In genomic region chr10:112949875-112950507, GRCh38 we compare ENCODE assay signal across 8 cellular contexts. TPM values are rescaled to one million over a fixed set of nuclear protein-coding genes. Genes with fewer than 3 reads are reported as not detected.
DNase-seq lines count a peak whose midpoint lies in the region; ATAC-seq and TF ChIP-seq lines count a peak whose summit lies in the region.

TCF7L2 (plus strand) TSS chr10:112950247; CDS start chr10:112950757, 510 bp downstream.

- POLR2A ChIA-PET in WTC11 (lab: Charles Lee), result interaction anchor here (0.6 to 1.1 kb wide), 9 partner anchors 8 to 827 kb away, joined by 3 to 7 read pairs (median 3); no protein-coding TSS in a partner anchor

- no peaks in the 10 kb centered on the region; the same call in 1 of the 2 replicates for H3K27me3 Mint-ChIP-seq in WTC11 (ENCODE audit: low read depth)

- peak within 1 kb of the TSS; percentile 99 for H3K4me3 Mint-ChIP-seq in WTC11

- no peak for TF ChIP-seq CTCF in WTC11 (IDR thresholded peaks at IDR 0.05)

- ATAC-seq in HG02763 (IDR thresholded peaks at IDR 0.05; ENCODE audit: unreplicated experiment) (peak; percentile 43), WTC11 (peak; percentile 92), HG03520 (IDR thresholded peaks at IDR 0.05; ENCODE audit: unreplicated experiment) (no peak)

- CTCF ChIA-PET in WTC11 (lab: Charles Lee), result interaction anchor here (0.7 to 0.8 kb wide), 3 partner anchors 10 to 484 kb away, joined by 4 to 7 read pairs (median 5); no protein-coding TSS in a partner anchor

- H3K4me1 Mint-ChIP-seq in WTC11, result peaks cover 53% of the 10 kb centered on the region

- H3K36me3 Mint-ChIP-seq in WTC11, result peaks cover 16% of the 10 kb centered on the region

- peak within 1 kb of the TSS; percentile 61 for H3K4me3 ChIP-seq in skeletal muscle cell (ENCODE audit: low read depth, low read length)

- H3K27ac Mint-ChIP-seq in WTC11, result peak within 1 kb of the TSS; percentile 99

- DNase-seq in DMS 273 treated with DMSO at 0.1 percent for 48 hours (lab: John Stamatoyannopoulos, UW), result peak; percentile 97
- peak; percentile 79 for DNase-seq in NCI-H226
- DNase-seq in WTC11 (ENCODE audit: low spot score), result peak; percentile 97
- DNase-seq in cerebellar cortex (ENCODE audit: low spot score), result peak; percentile 92
- DNase-seq in iPS-NIHi7 (ENCODE audit: extremely low spot score), result peak; percentile 90
- peak; percentile 92 for DNase-seq in skeletal muscle cell (ENCODE audit: low read depth)

- H3K9me3 Mint-ChIP-seq in WTC11, result no peaks in the 10 kb centered on the region

TF ChIP-seq in WTC11, 78 proteins besides CTCF, POLR2A, EP300 and RAD21:
- TF ChIP-seq FOXK1 (CRISPR knock-in tag; IDR thresholded peaks at IDR 0.05), result no peak
- no peak for TF ChIP-seq PREB (CRISPR knock-in tag; IDR thresholded peaks at IDR 0.05; ENCODE audit: borderline replicate concordance)
- TF ChIP-seq ESRRA (CRISPR knock-in tag; IDR thresholded peaks at IDR 0.05; ENCODE audit: borderline replicate concordance), result no peak
- TF ChIP-seq, protein P1, sequence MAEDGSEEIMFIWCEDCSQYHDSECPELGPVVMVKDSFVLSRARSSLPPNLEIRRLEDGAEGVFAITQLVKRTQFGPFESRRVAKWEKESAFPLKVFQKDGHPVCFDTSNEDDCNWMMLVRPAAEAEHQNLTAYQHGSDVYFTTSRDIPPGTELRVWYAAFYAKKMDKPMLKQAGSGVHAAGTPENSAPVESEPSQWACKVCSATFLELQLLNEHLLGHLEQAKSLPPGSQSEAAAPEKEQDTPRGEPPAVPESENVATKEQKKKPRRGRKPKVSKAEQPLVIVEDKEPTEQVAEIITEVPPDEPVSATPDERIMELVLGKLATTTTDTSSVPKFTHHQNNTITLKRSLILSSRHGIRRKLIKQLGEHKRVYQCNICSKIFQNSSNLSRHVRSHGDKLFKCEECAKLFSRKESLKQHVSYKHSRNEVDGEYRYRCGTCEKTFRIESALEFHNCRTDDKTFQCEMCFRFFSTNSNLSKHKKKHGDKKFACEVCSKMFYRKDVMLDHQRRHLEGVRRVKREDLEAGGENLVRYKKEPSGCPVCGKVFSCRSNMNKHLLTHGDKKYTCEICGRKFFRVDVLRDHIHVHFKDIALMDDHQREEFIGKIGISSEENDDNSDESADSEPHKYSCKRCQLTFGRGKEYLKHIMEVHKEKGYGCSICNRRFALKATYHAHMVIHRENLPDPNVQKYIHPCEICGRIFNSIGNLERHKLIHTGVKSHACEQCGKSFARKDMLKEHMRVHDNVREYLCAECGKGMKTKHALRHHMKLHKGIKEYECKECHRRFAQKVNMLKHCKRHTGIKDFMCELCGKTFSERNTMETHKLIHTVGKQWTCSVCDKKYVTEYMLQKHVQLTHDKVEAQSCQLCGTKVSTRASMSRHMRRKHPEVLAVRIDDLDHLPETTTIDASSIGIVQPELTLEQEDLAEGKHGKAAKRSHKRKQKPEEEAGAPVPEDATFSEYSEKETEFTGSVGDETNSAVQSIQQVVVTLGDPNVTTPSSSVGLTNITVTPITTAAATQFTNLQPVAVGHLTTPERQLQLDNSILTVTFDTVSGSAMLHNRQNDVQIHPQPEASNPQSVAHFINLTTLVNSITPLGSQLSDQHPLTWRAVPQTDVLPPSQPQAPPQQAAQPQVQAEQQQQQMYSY (CRISPR knock-in tag; IDR thresholded peaks at IDR 0.05), result peak; percentile 79
- 0 out of 2 replicates have a peak, but pooled peaks have one; percentile 32 for TF ChIP-seq AFF4 (CRISPR knock-in tag; IDR thresholded peaks at IDR 0.05; ENCODE audit: borderline replicate concordance)
- TF ChIP-seq FOXJ3 (CRISPR knock-in tag; IDR thresholded peaks at IDR 0.05; ENCODE audit: borderline replicate concordance), result no peak
- peak; percentile 54; the same call in 1 of the 2 replicates for TF ChIP-seq ZNF263 (CRISPR knock-in tag; IDR thresholded peaks at IDR 0.05; ENCODE audit: low read depth)
TF ChIP-seq in WTC11: peak in this region for 3.

RNA-seq across cellular contexts. Expression of gene TCF7L2, which starts in this region (rescaled TPM):
- total RNA-seq in WTC11 (2021), result 44.5 to 51.4 TPM (median 51.1 TPM) in 3 replicates
